Comparison of ENCODE assay signal across 8 cellular contexts in genomic region chr20:53751394-53752368, GRCh38.
DNase-seq lines count a peak whose midpoint lies in the region; ATAC-seq and TF ChIP-seq lines count a peak whose summit lies in the region.

No MANE protein-coding gene starts in this region.

- TF ChIP-seq POLR2A in gastroesophageal sphincter (IDR thresholded peaks at IDR 0.05) (no peak), spleen (IDR thresholded peaks at IDR 0.05) (no peak)

- H3K27me3 ChIP-seq in BLaER1 (no peaks in the 10 kb centered on the region), gastroesophageal sphincter (no peaks in the 10 kb centered on the region), spleen (replicated peaks in 1 of 7) (no peaks in the 10 kb centered on the region)

- H3K4me1 ChIP-seq in BLaER1 (peaks cover 61% of the 10 kb centered on the region), gastroesophageal sphincter (peaks cover 0 to 15% (median 7%) of the 10 kb centered on the region in 3 donors), spleen (peaks cover 28 to 79% (median 48%) of the 10 kb centered on the region in 6 donors)

- H3K4me2 ChIP-seq in BLaER1: peak overlapping the region; percentile 63

- H3K36me3 ChIP-seq in BLaER1: no peaks in the 10 kb centered on the region
- H3K36me3 ChIP-seq in gastroesophageal sphincter: no peaks in the 10 kb centered on the region
- H3K36me3 ChIP-seq in spleen: no peaks in the 10 kb centered on the region

- TF ChIP-seq CTCF in gastroesophageal sphincter (IDR thresholded peaks at IDR 0.05) (no peak), spleen (IDR thresholded peaks at IDR 0.05 in 8 of 11, conservative IDR thresholded peaks at IDR 0.05 in 3 of 11) (no peak)

- WGBS in gastroesophageal sphincter (ENCODE audit: low coverage in 1 of 2), 2 donors: 43 to 45% methylated on average over 11 of the region's 11 CpGs
- WGBS in spleen, 5 donors: 36 to 44% (median 37%) methylated on average over 11 of the region's 11 CpGs

- no peaks in the 10 kb centered on the region for H4K20me1 ChIP-seq in BLaER1

- DNase-seq in UCSD-AML1 (lab: John Stamatoyannopoulos, UW; ENCODE audit: unreplicated experiment): peak; percentile 70
- no peak for DNase-seq in spleen
- no peak for DNase-seq in NCI-H187 treated with DMSO at 0.1 percent for 48 hours (lab: John Stamatoyannopoulos, UW)
- DNase-seq in NCI-H748 treated with DMSO at 0.1 percent for 48 hours (lab: John Stamatoyannopoulos, UW): no peak

- ATAC-seq in GM19035 (IDR thresholded peaks at IDR 0.05; ENCODE audit: unreplicated experiment) (peak; percentile 86), HG03342 (IDR thresholded peaks at IDR 0.05; ENCODE audit: unreplicated experiment) (peak; percentile 78), gastroesophageal sphincter (no peak)

- peak overlapping the region; percentile 54 for H3K9ac ChIP-seq in BLaER1

- H3K9me3 ChIP-seq in BLaER1 (no peaks in the 10 kb centered on the region), gastroesophageal sphincter (no peaks in the 10 kb centered on the region), spleen (no peaks in the 10 kb centered on the region)

- no peak for TF ChIP-seq EP300 in gastroesophageal sphincter (IDR thresholded peaks at IDR 0.05)

- intact Hi-C loops in spleen (cut with DNase I; ENCODE audit: low total_unique reads): no loop called here

- H3K27ac ChIP-seq in BLaER1 (peak overlapping the region; percentile 74), gastroesophageal sphincter (peak overlapping the region; percentile 10 to 68 (median 54)), spleen (peak overlapping the region; percentile 76 to 89 (median 82))

- H3K4me3 ChIP-seq in BLaER1 (no peak overlapping the region), gastroesophageal sphincter (no peak overlapping the region), spleen (no peak overlapping the region)
